In the genomic region with DNA sequence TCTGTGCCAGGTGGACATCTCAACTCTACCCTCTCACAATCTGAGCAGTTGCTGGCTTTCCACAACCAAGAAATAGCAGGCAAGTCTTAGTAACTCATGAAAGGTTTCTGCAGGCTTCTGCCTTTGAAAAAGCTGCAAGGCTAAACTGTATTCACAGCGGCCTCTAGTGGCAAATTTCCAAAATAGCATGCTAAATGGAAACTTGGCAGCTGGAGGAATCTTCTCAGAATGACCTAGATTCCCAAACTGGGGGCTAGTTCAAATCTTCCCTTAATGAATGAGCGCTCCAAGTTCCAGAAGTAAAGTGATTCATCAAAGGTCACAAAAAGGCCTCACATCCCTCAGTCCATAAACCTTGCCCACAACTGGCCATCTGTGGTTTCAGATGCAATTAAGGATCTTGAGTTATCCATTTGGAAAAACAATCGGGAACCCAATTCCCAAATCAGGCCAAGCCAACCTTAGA, we compare ENCODE assay signal across 8 cellular contexts. TPM values are rescaled to one million over a fixed set of nuclear protein-coding genes. Genes with fewer than 3 reads are reported as not detected.
DNase-seq lines count a peak whose midpoint lies in the region; ATAC-seq and TF ChIP-seq lines count a peak whose summit lies in the region.

No MANE protein-coding gene starts in this region.

- in situ Hi-C loops in Panc1 (cut with HindIII; ENCODE audit: low pct_unique_long_range_greater_than_20kb, low sequenced_read_pairs) = no loop called here

- no peak; the same call in 1 of the 2 replicates for ATAC-seq in Panc1
- no peak for ATAC-seq in HG02642 (IDR thresholded peaks at IDR 0.05; ENCODE audit: poor library complexity, unreplicated experiment)

- POLR2A ChIA-PET in Panc1 (lab: Charles Lee) = no interaction called here

- no peak overlapping the region for H3K27ac ChIP-seq in Panc1 (ENCODE audit: low read length)
- H3K27ac ChIP-seq in temporal lobe (ENCODE audit: low read depth, low read length) = peak overlapping the region; percentile 28

- peak; percentile 87 for TF ChIP-seq CTCF in Panc1 (IDR thresholded peaks at IDR 0.05)
- peak; percentile 77 for TF ChIP-seq CTCF in cardiac fibroblast (IDR thresholded peaks at IDR 0.05; ENCODE audit: low read depth, low read length)
- peak; percentile 72 for TF ChIP-seq CTCF in kidney epithelial cell (IDR thresholded peaks at IDR 0.05; ENCODE audit: insufficient read depth, low read length, poor library complexity, severe bottlenecking)

- no TSS peak for BruUV-seq in Panc1 (replicated peaks; lab: Mats Ljungman, UMichigan)

- H3K36me3 ChIP-seq in Panc1 (ENCODE audit: control insufficient read depth, insufficient read depth, low read length) = peaks cover 11% of the 10 kb centered on the region
- H3K36me3 ChIP-seq in kidney epithelial cell (ENCODE audit: control insufficient read depth, insufficient read depth, low read length) = no peaks in the 10 kb centered on the region

- CTCF ChIA-PET in Panc1 (lab: Charles Lee) = interaction anchor here (0.7 to 1.5 kb wide), 3 partner anchors 62 to 99 kb away, joined by 3 to 6 read pairs (median 3); no protein-coding TSS in a partner anchor

- no peaks in the 10 kb centered on the region; the same call in 1 of the 2 replicates for H3K4me1 ChIP-seq in Panc1 (ENCODE audit: control insufficient read depth, insufficient read depth, low read length)

- intact Hi-C loops in Panc1 (cut with micrococcal nuclease; ENCODE audit: unreplicated experiment) = loop anchor here (2.0 kb wide), 1 partner anchor 84 kb away; no protein-coding TSS in a partner anchor

- H3K4me3 ChIP-seq in Panc1 (ENCODE audit: low read depth in 2 of 2, low read length in 2 of 2) (no peak overlapping the region), cardiac fibroblast (replicated peaks in 1 of 2; ENCODE audit: low read depth in 2 of 2, low read length in 2 of 2) (no peak overlapping the region), kidney epithelial cell (ENCODE audit: low read depth, low read length) (no peak overlapping the region)

- no peaks in the 10 kb centered on the region for H3K27me3 ChIP-seq in Panc1 (ENCODE audit: control insufficient read depth, insufficient read depth, low read length)
- no peaks in the 10 kb centered on the region for H3K27me3 ChIP-seq in kidney epithelial cell (ENCODE audit: control insufficient read depth, insufficient read depth, low read length)

- DNase-seq in NCI-H524 (lab: John Stamatoyannopoulos, UW) = peak; percentile 38 to 75
- no peak for DNase-seq in NCI-H524 treated with DMSO at 0.1 percent for 48 hours (lab: John Stamatoyannopoulos, UW)
- DNase-seq in KG1 (lab: John Stamatoyannopoulos, UW) = peak; percentile 53
- DNase-seq in Panc1 (ENCODE audit: low read depth, low spot score) = no peak
- DNase-seq in cardiac fibroblast (ENCODE audit: low read depth in 2 of 2) = peak; percentile 91 to 92
- DNase-seq in kidney epithelial cell (ENCODE audit: low read depth) = no peak

- H3K9me3 ChIP-seq in Panc1 (ENCODE audit: control insufficient read depth, insufficient read depth, low read depth, low read length) = no peaks in the 10 kb centered on the region

RNA-seq across cellular contexts. Expression of a gene that starts 11.9 kb away (rescaled TPM):
- total RNA-seq in Panc1 (2021; ENCODE audit: unreplicated experiment) = 0.44 TPM
- 1.5 TPM for polyA plus RNA-seq in Panc1 (2012; ENCODE audit: insufficient read length)
- total RNA-seq in kidney epithelial cell = 0.13 and 1.4 TPM in 2 replicates
- 12.3 TPM for total RNA-seq in temporal lobe

RNA-seq across cellular contexts. Expression of a gene that starts 23.4 kb away (rescaled TPM):
- total RNA-seq in Panc1 (2021; ENCODE audit: unreplicated experiment) (44.1 TPM), kidney epithelial cell (49.5 and 52.4 TPM in 2 replicates), temporal lobe (40.1 TPM)
- polyA plus RNA-seq in Panc1 (2012; ENCODE audit: insufficient read length) = 34.5 TPM

RNA-seq across cellular contexts. Expression of a gene that starts 34.6 kb away (rescaled TPM):
- total RNA-seq in Panc1 (2021; ENCODE audit: unreplicated experiment) = 59.2 TPM
- polyA plus RNA-seq in Panc1 (2012; ENCODE audit: insufficient read length) = 32.3 TPM
- total RNA-seq in kidney epithelial cell = 31.4 and 42.5 TPM in 2 replicates
- total RNA-seq in temporal lobe = 29.0 TPM

Comparison
In these comparisons a context has a peak if more than half of its experiments do, and no peak if none do; other contexts are left out.
1. DNase-seq: peak in NCI-H524 (2 of 2), KG1 (single experiment) and cardiac fibroblast (2 of 2); none in NCI-H524 treated with DMSO at 0.1 percent for 48 hours (single experiment), Panc1 (single experiment) and kidney epithelial cell (single experiment).
2. Peak in every context shown above with its lines, with median percentiles within 50 percentile points of each other: CTCF ChIP-seq.